ENCODE assay signal across 1 cellular context in genomic region chr16:14132696-14133048, GRCh38.
TF ChIP-seq lines count a peak whose summit lies in the region.

No MANE protein-coding gene starts in this region.

TF ChIP-seq in K562, 482 proteins besides CTCF, POLR2A, EP300 and RAD21 (continued from another document):
- TF ChIP-seq MNT (conservative IDR thresholded peaks at IDR 0.05): no peak
- TF ChIP-seq NCOA4 (IDR thresholded peaks at IDR 0.05; ENCODE audit: partially characterized antibody): no peak
- TF ChIP-seq ZNF174 (CRISPR knock-in tag; IDR thresholded peaks at IDR 0.05): no peak
- no peak for TF ChIP-seq PML (IDR thresholded peaks at IDR 0.05; ENCODE audit: low read length)
- TF ChIP-seq TGIF2 (CRISPR knock-in tag; IDR thresholded peaks at IDR 0.05): no peak
- no peak for TF ChIP-seq BRCA1 (IDR thresholded peaks at IDR 0.05)
- no peak for TF ChIP-seq BRCA1 (CRISPR knock-in tag; IDR thresholded peaks at IDR 0.05)
- no peak for TF ChIP-seq ZBTB34 (CRISPR knock-in tag; IDR thresholded peaks at IDR 0.05)
- TF ChIP-seq HNRNPUL1 (IDR thresholded peaks at IDR 0.05; ENCODE audit: low read length): no peak
- no peak for TF ChIP-seq CCNT2 (IDR thresholded peaks at IDR 0.05; ENCODE audit: borderline replicate concordance, extremely low read depth, insufficient read length, low read depth, low read length)
